In genomic region chr3:49021213-49021812, GRCh38 we compare ENCODE assay signal across 8 cellular contexts. TPM values are rescaled to one million over a fixed set of nuclear protein-coding genes. Genes with fewer than 3 reads are reported as not detected.
DNase-seq lines count a peak whose midpoint lies in the region; ATAC-seq and TF ChIP-seq lines count a peak whose summit lies in the region.

No MANE protein-coding gene starts in this region.

- peak overlapping the region; percentile 88 for H3K4me3 ChIP-seq in astrocyte of the cerebellum (ENCODE audit: low read depth, low read length)

- TF ChIP-seq CTCF in astrocyte of the cerebellum (IDR thresholded peaks at IDR 0.05; ENCODE audit: low read depth, low read length, missing control alignments), result no peak

- ATAC-seq in GM18508 (IDR thresholded peaks at IDR 0.05; ENCODE audit: insufficient read depth, unreplicated experiment) (peak; percentile 24), HG02981 (IDR thresholded peaks at IDR 0.05; ENCODE audit: unreplicated experiment) (peak; percentile 44)

- in situ Hi-C loops in astrocyte of the cerebellum (cut with HindIII; ENCODE audit: low sequenced_read_pairs), result no loop called here

- DNase-seq in NCI-H2029 (lab: John Stamatoyannopoulos, UW) (peak; percentile 98), T-helper 9 cell (peak; percentile 99), astrocyte of the cerebellum (ENCODE audit: low read depth) (peak; percentile 91), hepatic stellate cell (ENCODE audit: low spot score) (peak; percentile 98), renal cortical epithelial cell (ENCODE audit: low read depth) (peak; percentile 92), cortex of kidney (lab: John Stamatoyannopoulos, UW) (no peak)

RNA-seq across cellular contexts. Expression of gene NDUFAF3, which starts 0.6 kb away (rescaled TPM):
- total RNA-seq in renal cortical epithelial cell, result 50.5 and 66.9 TPM in 2 replicates

RNA-seq across cellular contexts. Expression of gene DALRD3, which starts 2.9 kb away (rescaled TPM):
- total RNA-seq in renal cortical epithelial cell, result 54.4 and 64.5 TPM in 2 replicates

RNA-seq across cellular contexts. Expression of gene IMPDH2, which starts 7.9 kb away (rescaled TPM):
- 135 and 218 TPM in 2 replicates for total RNA-seq in renal cortical epithelial cell

RNA-seq across cellular contexts. Expression of gene WDR6, which starts 14.1 kb away (rescaled TPM):
- total RNA-seq in renal cortical epithelial cell, result 69.8 and 134 TPM in 2 replicates

RNA-seq across cellular contexts. Expression of gene P4HTM, which starts 31.3 kb away (rescaled TPM):
- 22.7 and 47.1 TPM in 2 replicates for total RNA-seq in renal cortical epithelial cell
